ENCODE assay signal across 10 cellular contexts in the genomic region with DNA sequence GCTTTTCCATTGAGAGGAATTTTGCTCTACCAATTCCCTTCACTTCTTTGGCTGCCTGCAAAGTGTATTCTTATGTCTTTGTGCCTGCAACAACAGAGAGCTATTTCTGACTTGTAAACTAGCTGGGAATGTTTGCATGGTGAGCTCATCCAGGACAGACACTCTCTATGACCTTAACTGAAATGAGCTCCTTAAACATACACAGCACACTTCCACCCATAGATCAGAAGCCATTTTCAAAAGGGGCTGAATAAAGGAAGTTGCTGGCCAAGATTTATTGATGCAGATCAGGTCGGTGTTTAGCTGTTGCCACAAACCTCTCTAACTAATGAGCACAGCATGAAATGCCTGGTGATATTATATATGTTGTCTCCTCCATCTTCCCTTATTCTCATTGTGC.
DNase-seq lines count a peak whose midpoint lies in the region; ATAC-seq and TF ChIP-seq lines count a peak whose summit lies in the region.
"Had no signal": no experiment of that assay in that cellular context is flagged by ENCODE, and none has a peak within 500 bp of the region (broad histone marks: within the 10 kb centered on the region; RNA-seq: fewer than 3 reads in every experiment).

No MANE protein-coding gene starts in this region.

- no peak for ATAC-seq in HG02571 (IDR thresholded peaks at IDR 0.05; ENCODE audit: unreplicated experiment)
- ATAC-seq in HG03378 (IDR thresholded peaks at IDR 0.05; ENCODE audit: unreplicated experiment), result no peak

- TF ChIP-seq CTCF in AG09319 (IDR thresholded peaks at IDR 0.05; ENCODE audit: low read depth, low read length) (no peak), epithelial cell of proximal tubule (conservative IDR thresholded peaks at IDR 0.05; ENCODE audit: low read depth, low read length) (no peak)

- no peak overlapping the region for H3K4me3 ChIP-seq in epithelial cell of proximal tubule (ENCODE audit: low read depth, low read length)
- H3K4me3 ChIP-seq: spleen had no signal

- DNase-seq in AG09319 (ENCODE audit: extremely low read depth, low read depth) (peak; percentile 22), NCI-H226 (peak; percentile 77), epithelial cell of proximal tubule (ENCODE audit: low read depth) (peak; percentile 70), myocyte (ENCODE audit: low read depth) (peak; percentile 79), NCI-H748 treated with DMSO at 0.1 percent for 48 hours (lab: John Stamatoyannopoulos, UW) (no peak)
- DNase-seq in central memory CD4-positive, alpha-beta T cell, result no peak
- DNase-seq: DND-41, spleen had no signal

Comparison
In these comparisons a context has a peak if more than half of its experiments do, and no peak if none do; other contexts are left out.
1. DNase-seq: peak in AG09319 (single experiment), NCI-H226 (single experiment), epithelial cell of proximal tubule (single experiment) and myocyte (single experiment); none in central memory CD4-positive, alpha-beta T cell (single experiment) and NCI-H748 treated with DMSO at 0.1 percent for 48 hours (single experiment).